In the genomic region with DNA sequence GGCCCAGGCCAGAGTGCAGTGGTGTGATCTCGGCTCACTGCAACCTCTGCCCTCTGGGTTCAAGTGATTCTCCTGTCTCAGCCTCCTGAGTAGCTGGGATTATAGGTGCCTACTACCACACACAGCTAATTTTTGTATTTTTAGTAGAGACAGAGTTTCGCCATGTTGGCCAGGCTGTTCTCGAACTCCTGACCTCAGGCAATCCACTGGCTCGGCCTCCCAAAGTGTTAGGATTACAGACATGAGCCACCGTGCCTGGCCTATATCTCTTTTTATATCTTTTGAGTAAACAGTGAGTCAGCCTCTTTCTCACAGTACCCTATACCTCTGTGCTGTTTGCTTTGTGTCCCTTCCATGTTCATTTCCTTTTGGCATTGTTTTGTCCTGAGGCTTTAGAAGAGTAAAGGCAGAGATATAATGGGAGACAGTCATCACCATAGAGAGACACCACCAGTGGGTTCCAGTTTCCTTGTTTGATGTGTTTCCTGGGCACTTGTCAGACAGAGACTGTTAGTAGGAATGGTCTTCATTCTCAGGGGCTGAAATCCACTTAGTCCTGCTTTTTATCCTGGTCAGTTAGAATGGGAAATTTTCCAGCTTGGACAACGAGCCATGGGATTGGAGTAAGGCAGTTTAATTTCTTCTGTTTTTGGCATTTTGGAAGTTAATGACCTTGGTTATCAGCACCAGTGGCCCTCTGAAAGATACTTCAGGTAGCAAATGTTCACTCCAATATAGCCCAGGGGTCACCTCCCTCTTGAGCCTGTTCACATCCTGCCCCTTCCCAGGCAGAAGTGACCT, we compare ENCODE assay signal across 9 cellular contexts. TPM values are rescaled to one million over a fixed set of nuclear protein-coding genes. Genes with fewer than 3 reads are reported as not detected.
DNase-seq lines count a peak whose midpoint lies in the region; ATAC-seq and TF ChIP-seq lines count a peak whose summit lies in the region.
"Had no signal": no experiment of that assay in that cellular context is flagged by ENCODE, and none has a peak within 500 bp of the region (broad histone marks: within the 10 kb centered on the region; RNA-seq: fewer than 3 reads in every experiment).

No MANE protein-coding gene starts in this region.

- ATAC-seq in Right ventricle myocardium inferior, result no peak
- peak; percentile 42 for ATAC-seq in upper lobe of right lung

- H3K27ac ChIP-seq in cardiac muscle cell (peak overlapping the region; percentile 83), SJSA1 (peak overlapping the region; percentile 15), upper lobe of right lung (peak overlapping the region; percentile 33)

- no peaks in the 10 kb centered on the region for H3K27me3 ChIP-seq in cardiac muscle cell
- no peaks in the 10 kb centered on the region for H3K27me3 ChIP-seq in SJSA1 (replicated peaks)
- no peaks in the 10 kb centered on the region for H3K27me3 ChIP-seq in upper lobe of right lung

- intact Hi-C loops in Right ventricle myocardium inferior (cut with DNase I), result no loop called here
- intact Hi-C loops in upper lobe of right lung (cut with DNase I), result no loop called here

- DNase-seq in cardiac muscle cell (ENCODE audit: low read depth in 1 of 2, low spot score in 1 of 2) (peak in 1 of 2 donors; percentile 59), Right ventricle myocardium inferior (ENCODE audit: missing footprints) (no peak), SJSA1 (ENCODE audit: low read depth in 1 of 2, low spot score in 2 of 2) (peak; percentile 66 to 88), foreskin fibroblast (peak; percentile 59 to 72), upper lobe of right lung (no peak), GOT3 (lab: John Stamatoyannopoulos, UW) (no peak), epidermal melanocyte (ENCODE audit: insufficient read length, low spot score) (no peak)
- no peak for DNase-seq in stimulated activated naive CD4-positive, alpha-beta T cell (lab: John Stamatoyannopoulos, UW)
- DNase-seq: activated CD8-positive, alpha-beta memory T cell treated with anti-CD3 and anti-CD28 coated beads for 24 hours had no signal

- no peak for TF ChIP-seq CTCF in cardiac muscle cell (IDR thresholded peaks at IDR 0.05; ENCODE audit: low read depth, low read length)
- TF ChIP-seq CTCF in foreskin fibroblast (IDR thresholded peaks at IDR 0.05; ENCODE audit: low read depth, low read length), result no peak
- no peak for TF ChIP-seq CTCF in upper lobe of right lung (IDR thresholded peaks at IDR 0.05)

- no peaks in the 10 kb centered on the region for H3K9me3 ChIP-seq in cardiac muscle cell (ENCODE audit: low read depth)
- no peaks in the 10 kb centered on the region for H3K9me3 ChIP-seq in SJSA1 (replicated peaks)
- no peaks in the 10 kb centered on the region for H3K9me3 ChIP-seq in upper lobe of right lung

- H3K4me1 ChIP-seq in cardiac muscle cell (ENCODE audit: low read depth) (peaks cover 22% of the 10 kb centered on the region), SJSA1 (replicated peaks) (peaks cover 16% of the 10 kb centered on the region), upper lobe of right lung (peaks cover 17% of the 10 kb centered on the region)

- H3K4me3 ChIP-seq in cardiac muscle cell, result no peak overlapping the region
- H3K4me3 ChIP-seq in SJSA1, result no peak overlapping the region
- no peak overlapping the region for H3K4me3 ChIP-seq in foreskin fibroblast (ENCODE audit: low read depth in 1 of 2, low read length in 2 of 2)
- H3K4me3 ChIP-seq in upper lobe of right lung, result no peak overlapping the region

- H3K36me3 ChIP-seq in cardiac muscle cell (no peaks in the 10 kb centered on the region), SJSA1 (peaks cover 11% of the 10 kb centered on the region), upper lobe of right lung (peaks cover 24% of the 10 kb centered on the region)

RNA-seq across cellular contexts. Expression of a gene that starts 32.2 kb away (rescaled TPM):
- total RNA-seq in cardiac muscle cell, result 32.6 and 82.4 TPM in 2 replicates
- 50.3 and 97.9 TPM in 2 replicates for polyA plus RNA-seq in cardiac muscle cell
- 23.1 TPM for total RNA-seq in Right ventricle myocardium inferior
- total RNA-seq in SJSA1 (2014; rRNA removed; shearing (Covaris generic)), result 19.9 and 35.2 TPM in 2 replicates
- total RNA-seq in upper lobe of right lung, result 79.1 TPM

RNA-seq across cellular contexts. Expression of a gene that starts 48.5 kb away (rescaled TPM):
- total RNA-seq in cardiac muscle cell (13.0 and 13.2 TPM in 2 replicates), Right ventricle myocardium inferior (9.6 TPM), upper lobe of right lung (29.0 TPM)
- 4.7 and 6.2 TPM in 2 replicates for polyA plus RNA-seq in cardiac muscle cell
- 12.9 and 15.7 TPM in 2 replicates for total RNA-seq in SJSA1 (2014; rRNA removed; shearing (Covaris generic))

Comparison
In these comparisons a context has a peak if more than half of its experiments do, and no peak if none do; other contexts are left out.
1. DNase-seq: peak in SJSA1 (2 of 2) and foreskin fibroblast (2 of 2); none in Right ventricle myocardium inferior (single experiment), upper lobe of right lung (single experiment), GOT3 (single experiment), epidermal melanocyte (single experiment) and stimulated activated naive CD4-positive, alpha-beta T cell (0 of 6).
2. H3K27ac ChIP-seq: peak in every context shown above with its lines; median percentile 83 in cardiac muscle cell; 33 in upper lobe of right lung; 15 in SJSA1.